In the genomic region with DNA sequence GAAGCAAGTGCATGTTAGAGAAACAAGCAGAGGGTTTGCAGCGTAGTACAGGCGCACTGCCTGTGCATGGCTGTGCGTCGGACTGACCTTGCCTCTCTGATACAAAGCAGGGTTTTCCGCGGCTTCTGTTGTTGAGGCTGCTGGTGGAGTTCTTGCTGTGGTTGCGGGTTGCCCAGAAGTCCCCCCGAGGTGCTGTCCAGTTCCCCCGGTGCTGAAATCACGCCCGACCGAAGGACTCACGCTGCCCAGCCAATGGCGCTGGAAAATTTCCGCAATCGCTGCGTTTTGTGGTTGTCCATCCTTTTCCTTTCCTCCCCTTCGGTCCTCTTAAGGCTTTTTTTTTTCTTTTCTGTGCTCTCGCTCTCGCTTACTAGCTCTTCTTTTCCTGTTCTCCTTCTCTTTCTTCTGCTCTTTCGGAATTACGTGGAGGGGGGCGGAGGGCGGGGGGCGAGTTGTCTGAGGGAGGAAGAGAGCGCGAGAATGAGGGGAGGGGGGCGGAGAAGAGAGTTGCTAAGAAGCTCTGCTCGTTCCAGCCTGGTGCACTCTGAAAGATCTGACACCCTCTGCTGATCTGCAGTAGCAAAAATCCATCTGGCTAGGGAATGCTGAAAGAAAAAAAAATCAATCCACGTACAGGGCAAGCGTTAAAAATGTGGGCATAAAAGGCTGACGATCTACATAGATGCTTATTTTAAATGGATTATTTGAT, we compare ENCODE assay signal across 8 cellular contexts. TPM values are rescaled to one million over a fixed set of nuclear protein-coding genes. Genes with fewer than 3 reads are reported as not detected.
DNase-seq lines count a peak whose midpoint lies in the region; ATAC-seq, FAIRE-seq and TF ChIP-seq lines count a peak whose summit lies in the region.

A gene with protein sequence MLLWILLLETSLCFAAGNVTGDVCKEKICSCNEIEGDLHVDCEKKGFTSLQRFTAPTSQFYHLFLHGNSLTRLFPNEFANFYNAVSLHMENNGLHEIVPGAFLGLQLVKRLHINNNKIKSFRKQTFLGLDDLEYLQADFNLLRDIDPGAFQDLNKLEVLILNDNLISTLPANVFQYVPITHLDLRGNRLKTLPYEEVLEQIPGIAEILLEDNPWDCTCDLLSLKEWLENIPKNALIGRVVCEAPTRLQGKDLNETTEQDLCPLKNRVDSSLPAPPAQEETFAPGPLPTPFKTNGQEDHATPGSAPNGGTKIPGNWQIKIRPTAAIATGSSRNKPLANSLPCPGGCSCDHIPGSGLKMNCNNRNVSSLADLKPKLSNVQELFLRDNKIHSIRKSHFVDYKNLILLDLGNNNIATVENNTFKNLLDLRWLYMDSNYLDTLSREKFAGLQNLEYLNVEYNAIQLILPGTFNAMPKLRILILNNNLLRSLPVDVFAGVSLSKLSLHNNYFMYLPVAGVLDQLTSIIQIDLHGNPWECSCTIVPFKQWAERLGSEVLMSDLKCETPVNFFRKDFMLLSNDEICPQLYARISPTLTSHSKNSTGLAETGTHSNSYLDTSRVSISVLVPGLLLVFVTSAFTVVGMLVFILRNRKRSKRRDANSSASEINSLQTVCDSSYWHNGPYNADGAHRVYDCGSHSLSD (minus strand): TSS at position 558 of the 709 bp plus-strand sequence. CDS start 967 bp downstream, outside the sequence.

- H3K36me3 Mint-ChIP-seq in activated naive CD4-positive, alpha-beta T cell treated with anti-CD3 and anti-CD28 coated beads, Interleukin-2, amount 50 U/mL, for 72 hours: peaks cover 24 to 34% of the 10 kb centered on the region in 2 donors

- no peak for TF ChIP-seq POLR2A in HepG2 (IDR thresholded peaks at IDR 0.05; ENCODE audit: insufficient read depth in 1 of 2, low read depth in 2 of 2, low read length in 2 of 2)
- TF ChIP-seq POLR2A in stomach (IDR thresholded peaks at IDR 0.05): no peak

- TF ChIP-seq RAD21 in HepG2 (CRISPR knock-in tag; IDR thresholded peaks at IDR 0.05): no peak

- H2AFZ ChIP-seq in mammary epithelial cell (ENCODE audit: low read depth, low read length) (peak within 1 kb of the TSS; percentile 30), HepG2 (ENCODE audit: low read length) (no peak within 1 kb of the TSS)

- WGBS in mammary epithelial cell (ENCODE audit: low coverage, missing lambda C conversion rate): 6% methylated on average over 17 of the region's 32 CpGs
- 32% methylated on average over 28 of the region's 32 CpGs for WGBS in HepG2 (ENCODE audit: low lambda C conversion rate)
- 2 to 7% (median 6%) methylated on average over 27 to 32 of the region's 32 CpGs for WGBS in stomach, 5 donors

- no peak for TF ChIP-seq CTCF in mammary epithelial cell (conservative IDR thresholded peaks at IDR 0.05 in 1 of 2, IDR thresholded peaks at IDR 0.05 in 1 of 2; ENCODE audit: extremely low read depth in 1 of 2, insufficient read depth in 1 of 2, low read depth in 1 of 2, low read length in 2 of 2)
- no peak for TF ChIP-seq CTCF in HepG2 (CRISPR knock-in tag; IDR thresholded peaks at IDR 0.05)
- TF ChIP-seq CTCF in stomach (IDR thresholded peaks at IDR 0.05): no peak

- peak within 1 kb of the TSS; percentile 72 for H3K4me2 ChIP-seq in mammary epithelial cell (ENCODE audit: insufficient read depth, low read depth, low read length)
- no peak within 1 kb of the TSS for H3K4me2 ChIP-seq in HepG2 (ENCODE audit: low read depth, low read length)

- no peak within 1 kb of the TSS for H3K27ac ChIP-seq in mammary epithelial cell (ENCODE audit: insufficient read depth, low read depth, low read length)
- no peak within 1 kb of the TSS for H3K27ac ChIP-seq in HepG2 (ENCODE audit: extremely low read length, insufficient read depth, low read length)
- H3K27ac ChIP-seq in stomach: no peak within 1 kb of the TSS

- BruUV-seq in mammary epithelial cell (replicated peaks; lab: Mats Ljungman, UMichigan): no TSS peak
- BruUV-seq in HepG2 (replicated peaks; lab: Mats Ljungman, UMichigan): no TSS peak

- FAIRE-seq in HepG2 (lab: Jason Lieb, UNC): no peak

- H3K27ac Mint-ChIP-seq in activated naive CD4-positive, alpha-beta T cell treated with anti-CD3 and anti-CD28 coated beads, Interleukin-2, amount 50 U/mL, for 72 hours: no peak within 1 kb of the TSS

- ATAC-seq in activated naive CD4-positive, alpha-beta T cell treated with anti-CD3 and anti-CD28 coated beads, Interleukin-2, amount 50 U/mL, for 72 hours: no peak
- ATAC-seq in HepG2 (no peak; the same call in 2 of the 3 replicates), HG03045 (IDR thresholded peaks at IDR 0.05; ENCODE audit: unreplicated experiment) (no peak)

- H3K4me1 ChIP-seq in mammary epithelial cell (ENCODE audit: insufficient read depth, low read length) (peaks cover 18% of the 10 kb centered on the region), HepG2 (ENCODE audit: insufficient read depth, low read length) (no peaks in the 10 kb centered on the region), stomach (peaks cover 0 to 41% (median 10%) of the 10 kb centered on the region in 4 donors)

- H3K4me3 ChIP-seq in mammary epithelial cell (replicated peaks in 1 of 3; ENCODE audit: insufficient read depth in 1 of 3, low read depth in 2 of 3, low read length in 3 of 3): peak within 1 kb of the TSS; percentile 6 to 31 (median 9)
- no peak within 1 kb of the TSS for H3K4me3 ChIP-seq in HepG2 (replicated peaks in 1 of 3; ENCODE audit: insufficient read depth in 1 of 3, low read depth in 2 of 3, low read length in 3 of 3)
- peak within 1 kb of the TSS in 1 of 4 donors; percentile 10 for H3K4me3 ChIP-seq in stomach

- POLR2A ChIA-PET in HepG2 (lab: Yijun Ruan, JAX): no interaction called here

- intact Hi-C loops in mammary epithelial cell (cut with micrococcal nuclease) (no loop called here), HepG2 (cut with micrococcal nuclease; ENCODE audit: unreplicated experiment) (no loop called here), stomach (cut with DNase I; ENCODE audit: low total_unique reads) (no loop called here)

- DNase-seq in activated naive CD4-positive, alpha-beta T cell treated with Interleukin-2 at 50 U/mL for 16 hours: peak; percentile 14
- no peak for DNase-seq in activated naive CD4-positive, alpha-beta T cell treated with anti-CD3 and anti-CD28 coated beads, Interleukin-2, amount 50 U/mL, for 72 hours (ENCODE audit: low spot score in 2 of 2)
- DNase-seq in NCI-H510A (lab: John Stamatoyannopoulos, UW): peak; percentile 39
- DNase-seq in mammary epithelial cell: peak; percentile 56
- DNase-seq in HepG2 (ENCODE audit: low spot score): no peak
- no peak for DNase-seq in effector CD4-positive, alpha-beta T cell
- DNase-seq in stomach: no peak

- no peaks in the 10 kb centered on the region for H4K20me1 ChIP-seq in mammary epithelial cell (ENCODE audit: insufficient read depth, low read length)
- H4K20me1 ChIP-seq in HepG2 (ENCODE audit: insufficient read depth, low read length): no peaks in the 10 kb centered on the region

- H3K27me3 ChIP-seq in mammary epithelial cell (ENCODE audit: insufficient read depth, low read length) (peaks cover 43% of the 10 kb centered on the region), HepG2 (ENCODE audit: control insufficient read depth in 1 of 2, insufficient read depth in 2 of 2, low read length in 2 of 2) (peaks cover 3 to 15% of the 10 kb centered on the region in 2 experiments; a peak in 4 of 5 replicates), stomach (peaks cover 0 to 67% (median 45%) of the 10 kb centered on the region in 3 donors)

- dilution Hi-C loops in mammary epithelial cell (cut with HindIII; ENCODE audit: low sequenced_read_pairs): no loop called here

- no peaks in the 10 kb centered on the region for H3K36me3 ChIP-seq in mammary epithelial cell (ENCODE audit: insufficient read depth, low read length)
- H3K36me3 ChIP-seq in HepG2 (replicated peaks in 1 of 2; ENCODE audit: control insufficient read depth in 1 of 2, insufficient read depth in 2 of 2, low read length in 2 of 2): no peaks in the 10 kb centered on the region
- no peaks in the 10 kb centered on the region for H3K36me3 ChIP-seq in stomach

- H3K9ac ChIP-seq in mammary epithelial cell (ENCODE audit: insufficient read depth, low read length): no peak within 1 kb of the TSS
- no peak within 1 kb of the TSS for H3K9ac ChIP-seq in HepG2 (ENCODE audit: insufficient read depth, low read depth, low read length)

- in situ Hi-C loops in mammary epithelial cell (cut with MboI; ENCODE audit: low sequenced_read_pairs in 2 of 2) (no loop called here), HepG2 (cut with HindIII; ENCODE audit: extremely low pct_ligation_motif_present, low pct_unique_long_range_greater_than_20kb) (no loop called here)

- H3K9me3 Mint-ChIP-seq in activated naive CD4-positive, alpha-beta T cell treated with anti-CD3 and anti-CD28 coated beads, Interleukin-2, amount 50 U/mL, for 72 hours: peaks cover 8 to 11% of the 10 kb centered on the region in 2 donors

- H3K9me3 ChIP-seq in mammary epithelial cell (replicated peaks; ENCODE audit: insufficient read depth, low read length) (no peaks in the 10 kb centered on the region), HepG2 (ENCODE audit: low read length) (no peaks in the 10 kb centered on the region), stomach (peaks cover 0 to 5% (median 0%) of the 10 kb centered on the region in 4 donors)

- TF ChIP-seq EP300 in HepG2 (IDR thresholded peaks at IDR 0.05; ENCODE audit: low read depth in 2 of 2, low read length in 2 of 2) (no peak), HepG2 (CRISPR knock-in tag; IDR thresholded peaks at IDR 0.05; ENCODE audit: borderline replicate concordance) (no peak), stomach (IDR thresholded peaks at IDR 0.05) (no peak)

- H3K79me2 ChIP-seq in mammary epithelial cell (ENCODE audit: insufficient read depth, low read length) (no peaks in the 10 kb centered on the region), HepG2 (ENCODE audit: insufficient read depth, low read length) (no peaks in the 10 kb centered on the region)

- CTCF ChIA-PET in mammary epithelial cell (lab: Charles Lee; ENCODE audit: low non-redundant PET): no interaction called here
- CTCF ChIA-PET in HepG2 (lab: Yijun Ruan, JAX; ENCODE audit: low intra/inter-chr PET ratio, low total read pairs): no interaction called here

RNA-seq across cellular contexts. Expression of the gene that starts here (rescaled TPM):
- total RNA-seq in activated naive CD4-positive, alpha-beta T cell treated with anti-CD3 and anti-CD28 coated beads, Interleukin-2, amount 50 U/mL, for 72 hours: not detected
- total RNA-seq in mammary epithelial cell: not detected
- not detected for polyA plus RNA-seq in mammary epithelial cell
- not detected for polyA minus RNA-seq in mammary epithelial cell
- not detected in 2 replicates for total RNA-seq in HepG2 (2016; rRNA removed; fragmentation: Illumina TruSeq; extraction: Trizol)
- not detected in 2 replicates for total RNA-seq in HepG2 (2016; cell fraction: cytosol; rRNA removed; fragmentation: Illumina TruSeq; extraction: Trizol; ENCODE audit: low read depth)
- total RNA-seq in HepG2 (2016; cell fraction: insoluble cytoplasmic fraction; rRNA removed; fragmentation: Illumina TruSeq; extraction: Trizol): not detected in 2 replicates
- not detected in 2 replicates for total RNA-seq in HepG2 (2016; cell fraction: membrane; rRNA removed; fragmentation: Illumina TruSeq; extraction: Trizol)
- not detected in 2 replicates for total RNA-seq in HepG2 (2016; cell fraction: nucleus; rRNA removed; fragmentation: Illumina TruSeq; extraction: Trizol)
- not detected in 2 replicates for polyA plus RNA-seq in HepG2 (2011; rRNA removed)
- polyA plus RNA-seq in HepG2 (2011; cell fraction: cytosol; rRNA removed): not detected in 2 replicates
- not detected in 2 replicates for polyA plus RNA-seq in HepG2 (2011; cell fraction: nucleus; rRNA removed)
- polyA plus RNA-seq in HepG2 (2012): not detected in 2 replicates
- polyA plus RNA-seq in HepG2 (2016; cell fraction: cytosol; fragmentation: Illumina TruSeq; extraction: Trizol; ENCODE audit: low read depth): not detected in 2 replicates
- not detected in 2 replicates for polyA plus RNA-seq in HepG2 (2016; cell fraction: insoluble cytoplasmic fraction; fragmentation: Illumina TruSeq; extraction: Trizol; ENCODE audit: low read depth)
- not detected in 2 replicates for polyA plus RNA-seq in HepG2 (2016; cell fraction: membrane; fragmentation: Illumina TruSeq; extraction: Trizol; ENCODE audit: low read depth)
- polyA plus RNA-seq in HepG2 (2016; cell fraction: nucleus; fragmentation: Illumina TruSeq; extraction: Trizol; ENCODE audit: insufficient read depth, low read depth): not detected in 2 replicates
- not detected in 2 replicates for polyA minus RNA-seq in HepG2 (2011; rRNA and poly(A)+ RNA removed; ENCODE audit: low replicate concordance)
- polyA minus RNA-seq in HepG2 (2011; cell fraction: cytosol; rRNA and poly(A)+ RNA removed): not detected in 2 replicates
- not detected in 2 replicates for polyA minus RNA-seq in HepG2 (2011; cell fraction: nucleus; rRNA and poly(A)+ RNA removed)
- under 1 TPM in 1 of 5 donors, not detected in 4; 0.73 TPM for total RNA-seq in stomach
- under 1 TPM in 1 of 3 donors, not detected in 2; 0.05 TPM for polyA plus RNA-seq in stomach

Comparison
In these comparisons a context has a peak if more than half of its experiments do, and no peak if none do; other contexts are left out.
1. DNase-seq: peak in activated naive CD4-positive, alpha-beta T cell treated with Interleukin-2 at 50 U/mL for 16 hours (single experiment) and NCI-H510A (single experiment); none in activated naive CD4-positive, alpha-beta T cell treated with anti-CD3 and anti-CD28 coated beads, Interleukin-2, amount 50 U/mL, for 72 hours (0 of 2), HepG2 (single experiment), effector CD4-positive, alpha-beta T cell (single experiment) and stomach (single experiment).
2. Peak in DNase-seq, H3K4me3 ChIP-seq and H3K4me2 ChIP-seq in mammary epithelial cell; RNA of the gene not detected or under 1 TPM.